1 cellular context compared by ENCODE assay signal in the genomic region with DNA sequence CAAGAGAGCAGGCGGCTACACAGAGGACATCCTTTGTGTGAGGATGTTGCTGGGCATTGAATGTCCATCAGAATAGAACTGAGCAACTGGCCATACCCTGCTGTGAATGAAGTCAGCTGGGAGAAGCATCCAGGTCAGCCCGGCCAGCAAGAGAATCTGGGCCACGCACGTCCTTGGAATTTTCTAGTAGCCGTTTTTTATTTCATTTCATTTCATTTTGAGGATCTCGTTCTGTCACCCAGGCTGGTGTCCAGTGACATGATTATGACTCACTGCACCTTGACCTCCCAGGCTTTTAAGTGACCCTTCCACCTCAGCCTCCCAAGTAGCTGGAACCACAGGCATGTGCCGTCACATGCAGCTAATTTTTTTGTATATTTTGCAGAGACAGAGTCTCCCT.
TF ChIP-seq lines count a peak whose summit lies in the region.

No MANE protein-coding gene starts in this region.

TF ChIP-seq in IMR-90, 13 proteins besides CTCF, POLR2A, EP300 and RAD21:
- TF ChIP-seq, protein P1, sequence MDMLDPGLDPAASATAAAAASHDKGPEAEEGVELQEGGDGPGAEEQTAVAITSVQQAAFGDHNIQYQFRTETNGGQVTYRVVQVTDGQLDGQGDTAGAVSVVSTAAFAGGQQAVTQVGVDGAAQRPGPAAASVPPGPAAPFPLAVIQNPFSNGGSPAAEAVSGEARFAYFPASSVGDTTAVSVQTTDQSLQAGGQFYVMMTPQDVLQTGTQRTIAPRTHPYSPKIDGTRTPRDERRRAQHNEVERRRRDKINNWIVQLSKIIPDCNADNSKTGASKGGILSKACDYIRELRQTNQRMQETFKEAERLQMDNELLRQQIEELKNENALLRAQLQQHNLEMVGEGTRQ (IDR thresholded peaks at IDR 0.05; ENCODE audit: low read depth, low read length) = 0 out of 2 replicates have a peak, but pooled peaks have one; percentile 18
- TF ChIP-seq, protein P2, sequence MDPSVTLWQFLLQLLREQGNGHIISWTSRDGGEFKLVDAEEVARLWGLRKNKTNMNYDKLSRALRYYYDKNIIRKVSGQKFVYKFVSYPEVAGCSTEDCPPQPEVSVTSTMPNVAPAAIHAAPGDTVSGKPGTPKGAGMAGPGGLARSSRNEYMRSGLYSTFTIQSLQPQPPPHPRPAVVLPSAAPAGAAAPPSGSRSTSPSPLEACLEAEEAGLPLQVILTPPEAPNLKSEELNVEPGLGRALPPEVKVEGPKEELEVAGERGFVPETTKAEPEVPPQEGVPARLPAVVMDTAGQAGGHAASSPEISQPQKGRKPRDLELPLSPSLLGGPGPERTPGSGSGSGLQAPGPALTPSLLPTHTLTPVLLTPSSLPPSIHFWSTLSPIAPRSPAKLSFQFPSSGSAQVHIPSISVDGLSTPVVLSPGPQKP (IDR thresholded peaks at IDR 0.05; ENCODE audit: borderline replicate concordance, low read depth, low read length) = no peak
- no peak for TF ChIP-seq CEBPB (IDR thresholded peaks at IDR 0.05; ENCODE audit: low read depth, low read length)
- no peak for TF ChIP-seq MXI1 (IDR thresholded peaks at IDR 0.05; ENCODE audit: borderline replicate concordance, low read depth, low read length)
- TF ChIP-seq FOS (IDR thresholded peaks at IDR 0.05; ENCODE audit: low read depth, low read length) = no peak
- no peak for TF ChIP-seq MAZ (IDR thresholded peaks at IDR 0.05; ENCODE audit: borderline replicate concordance, low read depth, low read length)
- TF ChIP-seq RFX5 (IDR thresholded peaks at IDR 0.05; ENCODE audit: low read depth, low read length) = no peak
- TF ChIP-seq NFE2L2 (IDR thresholded peaks at IDR 0.05; ENCODE audit: low read depth, low read length) = no peak
- no peak for TF ChIP-seq CHD1 (IDR thresholded peaks at IDR 0.05; ENCODE audit: low read depth, low read length)
- TF ChIP-seq BHLHE40 (IDR thresholded peaks at IDR 0.05; ENCODE audit: low read depth, low read length) = peak; percentile 91
